In the genomic region with DNA sequence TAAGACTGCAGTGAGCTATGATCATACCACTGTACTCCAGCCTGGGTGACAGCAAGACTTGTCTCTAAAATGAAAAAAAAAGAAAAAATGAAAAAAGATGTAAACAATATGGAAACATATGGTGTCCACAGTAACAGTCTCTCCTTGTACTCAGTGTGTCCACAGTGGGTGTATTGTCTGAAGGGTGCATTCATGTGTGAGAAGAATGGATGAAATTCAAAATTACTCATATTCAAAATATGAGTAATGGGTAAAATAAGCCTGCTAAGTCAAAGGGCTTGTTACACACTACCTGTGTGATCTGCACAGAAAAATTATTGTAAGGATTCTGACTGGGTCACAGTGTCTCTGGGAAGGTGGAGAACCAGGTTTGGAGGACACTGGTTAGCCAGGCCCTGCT, we compare ENCODE assay signal across 21 cellular contexts. TPM values are rescaled to one million over a fixed set of nuclear protein-coding genes. Genes with fewer than 3 reads are reported as not detected.
DNase-seq lines count a peak whose midpoint lies in the region; FAIRE-seq and TF ChIP-seq lines count a peak whose summit lies in the region.
"Had no signal": no experiment of that assay in that cellular context is flagged by ENCODE, and none has a peak within 500 bp of the region (broad histone marks: within the 10 kb centered on the region; RNA-seq: fewer than 3 reads in every experiment).

No MANE protein-coding gene starts in this region.

- H3K27ac ChIP-seq in astrocyte (ENCODE audit: low read depth, low read length) (peak overlapping the region; percentile 83), mesenchymal stem cell (ENCODE audit: low read length, poor library complexity, severe bottlenecking) (peak overlapping the region; percentile 91)
- H3K27ac ChIP-seq: neural progenitor cell, SK-N-MC, suprapubic skin had no signal

- DNase-seq in Daoy (ENCODE audit: low read depth) (peak; percentile 10), HT1080 (ENCODE audit: low read depth) (peak; percentile 72), astrocyte (ENCODE audit: low read depth) (peak; percentile 50), mesenchymal stem cell (no peak), ureter (ENCODE audit: low spot score) (no peak), NCI-H345 treated with DMSO at 0.1 percent for 48 hours (lab: John Stamatoyannopoulos, UW; ENCODE audit: unreplicated experiment) (no peak)
- no peak for DNase-seq in stimulated activated CD4-positive, alpha-beta T cell treated with anti-CD3 and anti-CD28 coated beads, Interleukin-15, amount 100 ng/mL, for 24 hours
- DNase-seq: activated CD4-positive, alpha-beta T cell treated with anti-CD3 and anti-CD28 coated beads, Interleukin-2, amount 50 U/mL, for 4 hours; MG63; midbrain; NCI-H187; right cardiac atrium had no signal

- peaks cover 31% of the 10 kb centered on the region for H3K79me1 ChIP-seq in mesenchymal stem cell (replicated peaks; ENCODE audit: low read length, poor library complexity, severe bottlenecking)

- H3K4me3 ChIP-seq in astrocyte (ENCODE audit: insufficient read depth, low read depth, low read length) = no peak overlapping the region
- no peak overlapping the region for H3K4me3 ChIP-seq in mesenchymal stem cell (ENCODE audit: insufficient read depth in 1 of 2, low read depth in 1 of 2, low read length in 2 of 2)
- H3K4me3 ChIP-seq: HAP-1, MG63, neural progenitor cell, SK-N-MC, suprapubic skin had no signal

- no peak overlapping the region for H2BK5ac ChIP-seq in mesenchymal stem cell (ENCODE audit: low read depth, low read length, poor library complexity, severe bottlenecking)

- H3K79me2 ChIP-seq in astrocyte (ENCODE audit: insufficient read depth, low read length) = peaks cover 55% of the 10 kb centered on the region

- H2BK15ac ChIP-seq in mesenchymal stem cell (ENCODE audit: low read depth, poor library complexity, severe bottlenecking) = no peak overlapping the region

- H3K27ac Mint-ChIP-seq in astrocyte (ENCODE audit: unreplicated experiment) = peak overlapping the region; percentile 72
- H3K27ac Mint-ChIP-seq: activated T-helper 2 cell treated with anti-CD3 and anti-CD28 coated beads, Interferon-gamma antibody, Interleukin-2, Interleukin-4, amounts not matched to agents 10 μg/mL and 5 μg/mL and 100 μg/mL, durations not matched to agents 14 hours and 24 hours and 36 hours; B cell had no signal

- no peak overlapping the region for H3K18ac ChIP-seq in mesenchymal stem cell (ENCODE audit: low read depth in 1 of 2, low read length in 2 of 2)

- H2BK120ac ChIP-seq in mesenchymal stem cell (ENCODE audit: low read depth, low read length) = no peak overlapping the region

- no peak for TF ChIP-seq CTCF in astrocyte (IDR thresholded peaks at IDR 0.05; ENCODE audit: insufficient read depth, low read depth, low read length)

- no peak for FAIRE-seq in astrocyte (lab: Jason Lieb, UNC)
- FAIRE-seq: colon, D721Med, islet of Langerhans had no signal

- peaks cover 29% of the 10 kb centered on the region for H3K4me1 ChIP-seq in astrocyte (ENCODE audit: insufficient read depth, low read length)
- peaks cover 18% of the 10 kb centered on the region for H3K4me1 ChIP-seq in mesenchymal stem cell (ENCODE audit: control insufficient read depth, insufficient read depth, low read depth, low read length)
- H3K4me1 ChIP-seq: HAP-1, neural progenitor cell had no signal

- H3K36me3 ChIP-seq in astrocyte (ENCODE audit: insufficient read depth, low read length) (peaks cover 12% of the 10 kb centered on the region), mesenchymal stem cell (ENCODE audit: control insufficient read depth in 1 of 2, insufficient read depth in 2 of 2, low read depth in 1 of 2, low read length in 2 of 2) (peaks cover 32 to 34% of the 10 kb centered on the region in 2 experiments)
- H3K36me3 ChIP-seq: neural progenitor cell had no signal

- no peaks in the 10 kb centered on the region for H3K9me3 ChIP-seq in astrocyte (ENCODE audit: insufficient read depth, low read depth, low read length)
- H3K9me3 ChIP-seq in mesenchymal stem cell (ENCODE audit: control insufficient read depth, low read length) = no peaks in the 10 kb centered on the region
- H3K9me3 ChIP-seq: HAP-1, MG63, suprapubic skin had no signal

- H3K23ac ChIP-seq in mesenchymal stem cell (ENCODE audit: low read length in 2 of 2) = no peak overlapping the region

- no peak overlapping the region for H2AK5ac ChIP-seq in mesenchymal stem cell (ENCODE audit: low read length, severe bottlenecking)

- H4K8ac ChIP-seq in mesenchymal stem cell (ENCODE audit: low read length) = no peak overlapping the region

- no peak overlapping the region for H3K14ac ChIP-seq in mesenchymal stem cell (ENCODE audit: low read length in 2 of 2)

- H3K36me3 Mint-ChIP-seq in astrocyte (ENCODE audit: low read depth, unreplicated experiment) = peaks cover 35% of the 10 kb centered on the region

- H2AFZ ChIP-seq in astrocyte (ENCODE audit: low read depth, low read length) = no peak overlapping the region
- H2AFZ ChIP-seq in mesenchymal stem cell (ENCODE audit: low read depth, low read length) = no peak overlapping the region
- H2AFZ ChIP-seq: neural progenitor cell had no signal

- peaks cover 29% of the 10 kb centered on the region for H3K4me1 Mint-ChIP-seq in astrocyte (ENCODE audit: low read depth, unreplicated experiment)
- H3K4me1 Mint-ChIP-seq: B cell had no signal

- H3K9ac ChIP-seq in astrocyte (ENCODE audit: low read length) (peak overlapping the region; percentile 64), mesenchymal stem cell (ENCODE audit: low read length) (no peak overlapping the region)
- H3K9ac ChIP-seq: neural progenitor cell had no signal

- no peak overlapping the region for H3K4ac ChIP-seq in mesenchymal stem cell (ENCODE audit: low read depth in 1 of 2, low read length in 2 of 2)

- peaks cover 46% of the 10 kb centered on the region for H4K20me1 ChIP-seq in astrocyte (ENCODE audit: insufficient read depth, low read length)

- no peaks in the 10 kb centered on the region for H3K27me3 ChIP-seq in astrocyte (ENCODE audit: insufficient read depth, low read length)
- no peaks in the 10 kb centered on the region for H3K27me3 ChIP-seq in mesenchymal stem cell (ENCODE audit: control insufficient read depth in 1 of 2, insufficient read depth in 1 of 2, low read length in 2 of 2)
- H3K27me3 ChIP-seq: MG63, neural progenitor cell, suprapubic skin had no signal

- no peaks in the 10 kb centered on the region for H3K27me3 Mint-ChIP-seq in astrocyte (ENCODE audit: low read depth, unreplicated experiment)
- H3K27me3 Mint-ChIP-seq: B cell had no signal

- H3K4me2 ChIP-seq in astrocyte (ENCODE audit: low read length) (peak overlapping the region; percentile 40), mesenchymal stem cell (ENCODE audit: low read length, poor library complexity, severe bottlenecking) (no peak overlapping the region)
- H3K4me2 ChIP-seq: neural progenitor cell had no signal

- H3K9me3 Mint-ChIP-seq in astrocyte (ENCODE audit: unreplicated experiment) = peaks cover 3% of the 10 kb centered on the region
- H3K9me3 Mint-ChIP-seq: activated T-helper 2 cell treated with anti-CD3 and anti-CD28 coated beads, Interferon-gamma antibody, Interleukin-2, Interleukin-4, amounts not matched to agents 10 μg/mL and 5 μg/mL and 100 μg/mL, durations not matched to agents 14 hours and 24 hours and 36 hours had no signal

- no peak overlapping the region for H3K4me3 Mint-ChIP-seq in astrocyte (ENCODE audit: unreplicated experiment)
- H3K4me3 Mint-ChIP-seq: B cell, neural progenitor cell had no signal

- no peak overlapping the region for H4K91ac ChIP-seq in mesenchymal stem cell (ENCODE audit: low read length)

- H2BK12ac ChIP-seq in mesenchymal stem cell (ENCODE audit: low read length in 2 of 2) = no peak overlapping the region

RNA-seq across cellular contexts. Expression of a gene that starts 26.9 kb away (rescaled TPM):
- total RNA-seq in Daoy (2014; rRNA removed; shearing (Covaris generic)) = 24.3 and 38.3 TPM in 2 replicates
- total RNA-seq in HT1080 (2014; rRNA removed; shearing (Covaris generic)) = 27.7 and 28.2 TPM in 2 replicates
- 17.2 and 20.9 TPM in 2 replicates for polyA plus RNA-seq in HT1080 (2015; cell fraction: cytosol; rRNA removed)
- 29.7 and 34.9 TPM in 2 replicates for polyA plus RNA-seq in HT1080 (2015; cell fraction: nucleus; rRNA removed)
- total RNA-seq in astrocyte (48.0 and 54.7 TPM in 2 replicates), ureter (65.2 TPM)
- 25.2 TPM for polyA plus RNA-seq in mesenchymal stem cell (2013, experiment 1 of 2)
- 25.0 TPM for polyA plus RNA-seq in mesenchymal stem cell (2013, experiment 2 of 2)

Comparison
In these comparisons a context has a peak if more than half of its experiments do, and no peak if none do; other contexts are left out.
1. DNase-seq: peak in Daoy (single experiment), HT1080 (single experiment) and astrocyte (single experiment); none in mesenchymal stem cell (single experiment), stimulated activated CD4-positive, alpha-beta T cell treated with anti-CD3 and anti-CD28 coated beads, Interleukin-15, amount 100 ng/mL, for 24 hours (single experiment), ureter (single experiment) and NCI-H345 treated with DMSO at 0.1 percent for 48 hours (single experiment).